Comparison of ENCODE assay signal across 30 cellular contexts in the genomic region with DNA sequence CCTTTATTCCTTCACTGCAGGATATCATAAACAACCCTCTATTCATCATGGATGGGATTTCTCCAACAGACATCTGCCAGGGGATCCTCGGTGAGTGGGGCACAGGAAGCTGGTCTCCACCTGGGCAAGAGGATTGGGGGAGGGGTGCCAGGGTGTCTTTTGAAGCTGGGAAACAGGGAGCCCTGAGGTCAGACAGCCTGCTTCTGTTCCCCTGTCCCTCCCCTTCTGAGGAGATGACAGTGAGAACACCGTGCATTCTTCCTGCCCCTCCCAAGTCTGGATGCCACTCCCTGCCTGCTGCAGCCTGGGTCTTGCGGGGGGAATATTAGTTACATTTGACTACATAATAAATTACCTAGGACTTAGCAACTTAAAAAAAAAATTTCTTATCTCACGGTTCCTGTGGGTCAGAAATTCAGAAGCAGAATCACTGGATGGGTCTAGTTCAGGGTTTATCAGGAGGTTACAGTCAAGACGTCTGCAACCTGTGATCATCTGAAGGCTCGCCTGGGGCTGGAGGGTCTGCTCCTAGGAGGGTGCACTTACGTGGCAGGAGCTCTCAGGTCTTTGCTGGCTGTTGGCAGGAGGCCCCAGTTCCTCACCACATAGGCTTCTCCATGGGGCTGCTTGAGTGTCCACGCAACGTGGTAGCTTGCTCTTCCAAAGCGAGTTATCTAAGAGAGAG. TPM values are rescaled to one million over a fixed set of nuclear protein-coding genes. Genes with fewer than 3 reads are reported as not detected.
"Had no signal": no experiment of that assay in that cellular context is flagged by ENCODE, and none has a peak within 500 bp of the region (broad histone marks: within the 10 kb centered on the region; RNA-seq: fewer than 3 reads in every experiment).

No MANE protein-coding gene starts in this region.

- H3K27ac Mint-ChIP-seq: activated CD4-positive, alpha-beta T cell treated with anti-CD3 and anti-CD28 coated beads, Interleukin-2, amount 10 ng/mL, durations not matched to agents 24 days and 14 days; activated CD8-positive, alpha-beta T cell treated with anti-CD3 and anti-CD28 coated beads for 36 hours; activated naive CD4-positive, alpha-beta T cell treated with anti-CD3 and anti-CD28 coated beads for 36 hours; activated naive CD8-positive, alpha-beta T cell; activated naive CD8-positive, alpha-beta T cell treated with anti-CD3 and anti-CD28 coated beads, Interleukin-2, amount 50 U/mL, for 24 hours; activated T-cell treated with anti-CD3 and anti-CD28 coated beads, Interleukin-2, amount 50 U/mL, for 72 hours; activated T-helper 2 cell treated with anti-CD3 and anti-CD28 coated beads, Interferon-gamma antibody, Interleukin-2, Interleukin-4, amounts not matched to agents 10 μg/mL and 5 μg/mL and 100 μg/mL, durations not matched to agents 14 hours and 24 hours and 36 hours; brain had no signal

- H3K4me3 Mint-ChIP-seq: activated CD4-positive, alpha-beta T cell treated with anti-CD3 and anti-CD28 coated beads, Interleukin-2, amount 10 ng/mL, durations not matched to agents 24 days and 14 days; activated CD8-positive, alpha-beta T cell treated with anti-CD3 and anti-CD28 coated beads for 36 hours; activated naive CD4-positive, alpha-beta T cell treated with anti-CD3 and anti-CD28 coated beads for 36 hours; activated naive CD8-positive, alpha-beta T cell; activated naive CD8-positive, alpha-beta T cell treated with anti-CD3 and anti-CD28 coated beads, Interleukin-2, amount 50 U/mL, for 24 hours; activated T-cell treated with anti-CD3 and anti-CD28 coated beads, Interleukin-2, amount 50 U/mL, for 72 hours; brain had no signal

- H3K27me3 Mint-ChIP-seq: activated CD8-positive, alpha-beta T cell treated with anti-CD3 and anti-CD28 coated beads for 36 hours had no signal

- H3K36me3 Mint-ChIP-seq: activated naive CD8-positive, alpha-beta T cell; brain had no signal

- DNase-seq: activated CD4-positive, alpha-beta T cell treated with anti-CD3 and anti-CD28 coated beads, Interleukin-2, amount 10 ng/mL, durations not matched to agents 24 days and 14 days; activated CD4-positive, alpha-beta T cell treated with anti-CD3 and anti-CD28 coated beads, Interleukin-2, amount 50 U/mL, for 4 hours; activated CD8-positive, alpha-beta T cell treated with anti-CD3 and anti-CD28 coated beads for 36 hours; activated gamma-delta T cell treated with Interleukin-2 at 50 U/mL for 16 hours; activated naive CD4-positive, alpha-beta T cell treated with anti-CD3 and anti-CD28 coated beads for 36 hours; activated naive CD8-positive, alpha-beta T cell treated with anti-CD3 and anti-CD28 coated beads, Interleukin-2, amount 50 U/mL, for 24 hours; activated T-cell treated with anti-CD3 and anti-CD28 coated beads, Interleukin-2, amount 50 U/mL, for 1 hour; activated T-cell treated with anti-CD3 and anti-CD28 coated beads, Interleukin-2, amount 50 U/mL, for 72 hours; anterior cingulate cortex; caudate nucleus; NCI-H1105; NCI-H1436 treated with DMSO at 0.1 percent for 48 hours; NCI-H1694 treated with DMSO at 0.1 percent for 48 hours; NCI-H2029; NCI-H345; NCI-H510A; NCI-H526; NCI-H748 treated with DMSO at 0.1 percent for 48 hours; NK-92 treated with Interleukin-12 subunit alpha and Interleukin-12 subunit beta, amount 100 ng/mL, for 24 hours; PC-3; SW 1271; T1000 had no signal

- H3K9me3 Mint-ChIP-seq: activated CD4-positive, alpha-beta T cell treated with anti-CD3 and anti-CD28 coated beads, Interleukin-2, amount 10 ng/mL, durations not matched to agents 24 days and 14 days; activated CD8-positive, alpha-beta T cell treated with anti-CD3 and anti-CD28 coated beads for 36 hours; activated naive CD4-positive, alpha-beta T cell treated with anti-CD3 and anti-CD28 coated beads for 36 hours; activated naive CD8-positive, alpha-beta T cell treated with anti-CD3 and anti-CD28 coated beads, Interleukin-2, amount 50 U/mL, for 24 hours; activated T-cell treated with anti-CD3 and anti-CD28 coated beads, Interleukin-2, amount 50 U/mL, for 72 hours; activated T-helper 2 cell treated with anti-CD3 and anti-CD28 coated beads, Interferon-gamma antibody, Interleukin-2, Interleukin-4, amounts not matched to agents 10 μg/mL and 5 μg/mL and 100 μg/mL, durations not matched to agents 14 hours and 24 hours and 36 hours had no signal

- ATAC-seq: activated CD8-positive, alpha-beta T cell treated with anti-CD3 and anti-CD28 coated beads for 36 hours; activated naive CD8-positive, alpha-beta T cell treated with anti-CD3 and anti-CD28 coated beads, Interleukin-2, amount 50 U/mL, for 24 hours; activated T-cell treated with anti-CD3 and anti-CD28 coated beads, Interleukin-2, amount 50 U/mL, for 72 hours; PC-3 had no signal

RNA-seq across cellular contexts. Expression of gene CAPN11, which starts 11.4 kb away (rescaled TPM):
- total RNA-seq: activated CD8-positive, alpha-beta memory T cell treated with anti-CD3 and anti-CD28 coated beads for 36 hours; activated naive CD4-positive, alpha-beta T cell treated with anti-CD3 and anti-CD28 coated beads for 36 hours; bronchial epithelial cell; M059J; PC-3; T-helper 1 cell treated with Interleukin-12 subunit alpha and Interleukin-12 subunit beta and Interleukin-4 antibody, amounts not matched to agents 30 ng/mL and 1 ng/mL, for 36 hours; T-helper 2 cell treated with Interferon-gamma antibody and Interleukin-4, amounts not matched to agents 100 ng/mL and 5 ng/mL, for 36 hours had no signal

RNA-seq across cellular contexts. Expression of gene MYMX, which starts 46.7 kb away (rescaled TPM):
- total RNA-seq: activated CD4-positive, alpha-beta T cell treated with anti-CD3 and anti-CD28 coated beads, Interleukin-2, amount 10 ng/mL, durations not matched to agents 24 days and 14 days; activated CD8-positive, alpha-beta memory T cell treated with anti-CD3 and anti-CD28 coated beads for 36 hours; activated CD8-positive, alpha-beta T cell treated with anti-CD3 and anti-CD28 coated beads for 36 hours; activated naive CD4-positive, alpha-beta T cell treated with anti-CD3 and anti-CD28 coated beads for 36 hours; activated T-cell treated with anti-CD3 and anti-CD28 coated beads, Interleukin-2, amount 50 U/mL, for 72 hours; activated T-helper 2 cell treated with anti-CD3 and anti-CD28 coated beads, Interferon-gamma antibody, Interleukin-2, Interleukin-4, amounts not matched to agents 10 μg/mL and 5 μg/mL and 100 μg/mL, durations not matched to agents 14 hours and 24 hours and 36 hours; bronchial epithelial cell; M059J; PC-3; T-helper 1 cell treated with Interleukin-12 subunit alpha and Interleukin-12 subunit beta and Interleukin-4 antibody, amounts not matched to agents 30 ng/mL and 1 ng/mL, for 36 hours; T-helper 2 cell treated with Interferon-gamma antibody and Interleukin-4, amounts not matched to agents 100 ng/mL and 5 ng/mL, for 36 hours had no signal
